1 cellular context compared by ENCODE assay signal in the genomic region with DNA sequence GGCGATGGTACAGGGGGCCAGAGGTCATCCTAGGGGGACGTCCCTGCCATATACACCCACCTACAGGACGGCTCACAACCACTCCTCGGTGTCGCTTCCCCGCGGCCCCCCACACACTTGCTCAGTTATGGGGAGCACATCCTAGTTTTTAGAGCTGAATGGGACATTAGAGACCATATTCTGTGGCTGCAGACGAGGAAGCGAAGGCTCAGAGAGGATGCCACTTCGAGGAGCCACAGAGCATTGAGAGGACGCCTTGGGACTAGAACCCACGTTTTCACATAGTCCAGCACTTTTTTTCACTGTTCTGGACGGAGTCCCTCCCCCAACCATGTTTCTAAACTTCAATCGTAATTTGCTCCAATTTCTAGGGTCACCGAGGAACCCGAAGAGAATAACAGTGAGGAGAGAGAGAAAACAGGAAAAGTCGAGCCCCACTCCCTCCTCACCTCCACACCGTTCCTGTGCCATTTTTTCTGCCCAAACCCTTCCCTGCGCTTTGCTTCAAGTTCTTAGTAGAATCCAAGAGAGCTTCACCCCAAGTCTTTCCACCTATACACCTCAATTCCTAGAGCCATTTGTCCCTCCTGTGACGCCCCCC.
TF ChIP-seq lines count a peak whose summit lies in the region.

No MANE protein-coding gene starts in this region.

TF ChIP-seq in GM12878, 131 proteins besides CTCF, POLR2A, EP300 and RAD21 (continued from another document):
- TF ChIP-seq, protein P1, sequence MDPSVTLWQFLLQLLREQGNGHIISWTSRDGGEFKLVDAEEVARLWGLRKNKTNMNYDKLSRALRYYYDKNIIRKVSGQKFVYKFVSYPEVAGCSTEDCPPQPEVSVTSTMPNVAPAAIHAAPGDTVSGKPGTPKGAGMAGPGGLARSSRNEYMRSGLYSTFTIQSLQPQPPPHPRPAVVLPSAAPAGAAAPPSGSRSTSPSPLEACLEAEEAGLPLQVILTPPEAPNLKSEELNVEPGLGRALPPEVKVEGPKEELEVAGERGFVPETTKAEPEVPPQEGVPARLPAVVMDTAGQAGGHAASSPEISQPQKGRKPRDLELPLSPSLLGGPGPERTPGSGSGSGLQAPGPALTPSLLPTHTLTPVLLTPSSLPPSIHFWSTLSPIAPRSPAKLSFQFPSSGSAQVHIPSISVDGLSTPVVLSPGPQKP (IDR thresholded peaks at IDR 0.05; ENCODE audit: low read depth, low read length) = no peak
- TF ChIP-seq NR2F1 (conservative IDR thresholded peaks at IDR 0.05) (peak; percentile 35; the same call in 1 of the 2 replicates), NBN (IDR thresholded peaks at IDR 0.05) (0 out of 2 replicates have a peak, but pooled peaks have one; percentile 28)
- TF ChIP-seq, protein P2, sequence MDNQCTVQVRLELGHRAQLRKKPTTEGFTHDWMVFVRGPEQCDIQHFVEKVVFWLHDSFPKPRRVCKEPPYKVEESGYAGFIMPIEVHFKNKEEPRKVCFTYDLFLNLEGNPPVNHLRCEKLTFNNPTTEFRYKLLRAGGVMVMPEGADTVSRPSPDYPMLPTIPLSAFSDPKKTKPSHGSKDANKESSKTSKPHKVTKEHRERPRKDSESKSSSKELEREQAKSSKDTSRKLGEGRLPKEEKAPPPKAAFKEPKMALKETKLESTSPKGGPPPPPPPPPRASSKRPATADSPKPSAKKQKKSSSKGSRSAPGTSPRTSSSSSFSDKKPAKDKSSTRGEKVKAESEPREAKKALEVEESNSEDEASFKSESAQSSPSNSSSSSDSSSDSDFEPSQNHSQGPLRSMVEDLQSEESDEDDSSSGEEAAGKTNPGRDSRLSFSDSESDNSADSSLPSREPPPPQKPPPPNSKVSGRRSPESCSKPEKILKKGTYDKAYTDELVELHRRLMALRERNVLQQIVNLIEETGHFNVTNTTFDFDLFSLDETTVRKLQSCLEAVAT (IDR thresholded peaks at IDR 0.05) = peak; percentile 46
